Comparison of ENCODE assay signal across 18 cellular contexts in genomic region chr14:54931598-54932340, GRCh38.
"Had no signal": no experiment of that assay in that cellular context is flagged by ENCODE, and none has a peak within 500 bp of the region (broad histone marks: within the 10 kb centered on the region; RNA-seq: fewer than 3 reads in every experiment).

No MANE protein-coding gene starts in this region.

- H3K36me3 Mint-ChIP-seq: IgD-negative memory B cell had no signal

- H3K9me3 Mint-ChIP-seq: IgD-negative memory B cell had no signal

- H3K4me1 Mint-ChIP-seq: IgD-negative memory B cell had no signal

- H3K4me3 Mint-ChIP-seq: IgD-negative memory B cell had no signal

- ATAC-seq: K562 had no signal

- H3K27me3 Mint-ChIP-seq: IgD-negative memory B cell had no signal

- DNase-seq: Kasumi-1, MM.1S, NCI-H1092 treated with DMSO at 0.1 percent for 48 hours, NCI-H1436, NCI-H187, NCI-H2029, NCI-H2081 treated with DMSO at 0.1 percent for 48 hours, NCI-H2171, NCI-H226, NCI-H446, NCI-H510A, NCI-H524 treated with DMSO at 0.1 percent for 48 hours, NCI-H748 treated with DMSO at 0.1 percent for 48 hours, Right ventricle myocardium superior, RPMI8226, SIG-M5 had no signal

- H3K27ac Mint-ChIP-seq: IgD-negative memory B cell had no signal
